In genomic region chr14:101820283-101820798, GRCh38 we compare ENCODE assay signal across 13 cellular contexts. TPM values are rescaled to one million over a fixed set of nuclear protein-coding genes. Genes with fewer than 3 reads are reported as not detected.
DNase-seq lines count a peak whose midpoint lies in the region; ATAC-seq and TF ChIP-seq lines count a peak whose summit lies in the region.
"Had no signal": no experiment of that assay in that cellular context is flagged by ENCODE, and none has a peak within 500 bp of the region (broad histone marks: within the 10 kb centered on the region; RNA-seq: fewer than 3 reads in every experiment).

No MANE protein-coding gene starts in this region.

- intact Hi-C loops in activated CD4-positive, alpha-beta T cell treated with anti-CD3 and anti-CD28 coated beads, Interleukin-2, amount 10 ng/mL, durations not matched to agents 24 days and 14 days (cut with micrococcal nuclease) = loop anchor here (2.0 to 10.0 kb wide), 6 partner anchors 28 to 1753 kb away; partner anchors contain the start of genes EIF5, EVL and HSP90AA1
- intact Hi-C loops in dorsolateral prefrontal cortex (cut with DNase I) = loop anchor here in 1 of 2 donors (10.0 kb wide), 1 partner anchor 46 kb away; no protein-coding TSS in a partner anchor

- H3K9ac ChIP-seq in BLaER1 (peak overlapping the region; percentile 27; the same call in 1 of the 2 replicates), endodermal cell (ENCODE audit: extremely low read depth, low read length, poor library complexity, severe bottlenecking) (no peak overlapping the region)

- no peaks in the 10 kb centered on the region for H3K27me3 Mint-ChIP-seq in activated CD4-positive, alpha-beta T cell treated with anti-CD3 and anti-CD28 coated beads, Interleukin-2, amount 10 ng/mL, durations not matched to agents 24 days and 14 days
- no peaks in the 10 kb centered on the region for H3K27me3 Mint-ChIP-seq in endodermal cell (ENCODE audit: insufficient read depth)

- peak overlapping the region; percentile 43 for H3K4me2 ChIP-seq in BLaER1
- H3K4me2 ChIP-seq: hepatocyte had no signal

- H3K36me3 Mint-ChIP-seq in activated CD4-positive, alpha-beta T cell treated with anti-CD3 and anti-CD28 coated beads, Interleukin-2, amount 10 ng/mL, durations not matched to agents 24 days and 14 days (ENCODE audit: low read depth) = peaks cover 31% of the 10 kb centered on the region
- peaks cover 34% of the 10 kb centered on the region for H3K36me3 Mint-ChIP-seq in endodermal cell (ENCODE audit: low read depth)

- TF ChIP-seq CTCF in endodermal cell (conservative IDR thresholded peaks at IDR 0.05) = no peak
- TF ChIP-seq CTCF in dorsolateral prefrontal cortex (IDR thresholded peaks at IDR 0.05 in 54 of 56, conservative IDR thresholded peaks at IDR 0.05 in 2 of 56; ENCODE audit: low read depth in 1 of 56, partially characterized antibody in 56 of 56) = no peak

- WGBS in endodermal cell (ENCODE audit: insufficient coverage in 1 of 2, insufficient read length in 1 of 2), 2 experiments = 94 to 99% methylated on average over 7 to 9 of the region's 10 CpGs

- peak overlapping the region; percentile 80 for H3K4me3 Mint-ChIP-seq in activated CD4-positive, alpha-beta T cell treated with anti-CD3 and anti-CD28 coated beads, Interleukin-2, amount 10 ng/mL, durations not matched to agents 24 days and 14 days
- no peak overlapping the region for H3K4me3 Mint-ChIP-seq in endodermal cell

- H3K4me3 ChIP-seq in BLaER1 (no peak overlapping the region), endodermal cell (ENCODE audit: low read length) (no peak overlapping the region), dorsolateral prefrontal cortex (no peak overlapping the region)
- H3K4me3 ChIP-seq: hepatocyte, thoracic aorta had no signal

- H3K27ac Mint-ChIP-seq in activated CD4-positive, alpha-beta T cell treated with anti-CD3 and anti-CD28 coated beads, Interleukin-2, amount 10 ng/mL, durations not matched to agents 24 days and 14 days = peak overlapping the region; percentile 96
- H3K27ac Mint-ChIP-seq in endodermal cell = no peak overlapping the region

- H4K20me1 ChIP-seq in BLaER1 = peaks cover 47% of the 10 kb centered on the region

- DNase-seq in activated CD4-positive, alpha-beta T cell treated with anti-CD3 and anti-CD28 coated beads, Interleukin-2, amount 10 ng/mL, durations not matched to agents 24 days and 14 days = peak; percentile 88
- DNase-seq in left lobe of liver (ENCODE audit: low spot score) (peak; percentile 33), endodermal cell (no peak), SW480 (ENCODE audit: low spot score) (no peak), dorsolateral prefrontal cortex (no peak), caudate nucleus (lab: John Stamatoyannopoulos, UW) (no peak)
- DNase-seq: cortex of kidney, NCI-H1417 had no signal

- H3K4me1 Mint-ChIP-seq in activated CD4-positive, alpha-beta T cell treated with anti-CD3 and anti-CD28 coated beads, Interleukin-2, amount 10 ng/mL, durations not matched to agents 24 days and 14 days = peaks cover 72% of the 10 kb centered on the region
- peaks cover 6% of the 10 kb centered on the region for H3K4me1 Mint-ChIP-seq in endodermal cell

- H3K36me3 ChIP-seq in BLaER1 (peaks cover 58% of the 10 kb centered on the region), endodermal cell (ENCODE audit: control insufficient read depth, insufficient read depth, low read length) (peaks cover 31% of the 10 kb centered on the region)
- H3K36me3 ChIP-seq: thoracic aorta had no signal

- H3K27ac ChIP-seq in BLaER1 (peak overlapping the region; percentile 41), endodermal cell (ENCODE audit: low read depth, low read length) (no peak overlapping the region), dorsolateral prefrontal cortex (peak overlapping the region in 1 of 59 donors; percentile 3), caudate nucleus (ENCODE audit: low read depth, low read length) (no peak overlapping the region)
- H3K27ac ChIP-seq: hepatocyte, thoracic aorta had no signal

- H3K27me3 ChIP-seq in BLaER1 (no peaks in the 10 kb centered on the region), endodermal cell (ENCODE audit: control insufficient read depth, insufficient read depth, low read length, poor library complexity, severe bottlenecking) (no peaks in the 10 kb centered on the region), dorsolateral prefrontal cortex (no peaks in the 10 kb centered on the region)
- H3K27me3 ChIP-seq: hepatocyte had no signal

- H3K9me3 ChIP-seq in BLaER1 (no peaks in the 10 kb centered on the region), endodermal cell (ENCODE audit: control insufficient read depth, low read length) (no peaks in the 10 kb centered on the region)
- H3K9me3 ChIP-seq: thoracic aorta had no signal

- peak; percentile 29 for ATAC-seq in GM19351 (IDR thresholded peaks at IDR 0.05; ENCODE audit: unreplicated experiment)
- no peak for ATAC-seq in left lobe of liver
- ATAC-seq: Panc1 had no signal

- no peaks in the 10 kb centered on the region for H3K9me3 Mint-ChIP-seq in activated CD4-positive, alpha-beta T cell treated with anti-CD3 and anti-CD28 coated beads, Interleukin-2, amount 10 ng/mL, durations not matched to agents 24 days and 14 days
- H3K9me3 Mint-ChIP-seq in endodermal cell = no peaks in the 10 kb centered on the region

- H3K4me1 ChIP-seq in BLaER1 (peaks cover 93% of the 10 kb centered on the region), endodermal cell (ENCODE audit: control insufficient read depth, insufficient read depth, low read length) (no peaks in the 10 kb centered on the region)

RNA-seq across cellular contexts. Expression of gene PPP2R5C, which starts 58.8 kb away (rescaled TPM):
- 160 and 181 TPM in 2 replicates for total RNA-seq in activated CD4-positive, alpha-beta T cell treated with anti-CD3 and anti-CD28 coated beads, Interleukin-2, amount 10 ng/mL, durations not matched to agents 24 days and 14 days
- total RNA-seq in left lobe of liver (60.8 TPM), endodermal cell (100 to 1,000 TPM; 116 to 117 TPM), dorsolateral prefrontal cortex (100 to 1,000 TPM; 150 to 242 (median 182) TPM)
- 151 TPM for polyA plus RNA-seq in endodermal cell (2013, experiment 1 of 2)
- 146 TPM for polyA plus RNA-seq in endodermal cell (2013, experiment 2 of 2)

Comparison
In these comparisons a context has a peak if more than half of its experiments do, and no peak if none do; other contexts are left out.
1. DNase-seq: peak in activated CD4-positive, alpha-beta T cell treated with anti-CD3 and anti-CD28 coated beads, Interleukin-2, amount 10 ng/mL, durations not matched to agents 24 days and 14 days (single experiment) and left lobe of liver (single experiment); none in endodermal cell (single experiment), SW480 (single experiment), dorsolateral prefrontal cortex (0 of 10) and caudate nucleus (0 of 61).